In genomic region chr2:145155196-145155595, GRCh38 we compare ENCODE assay signal across 34 cellular contexts.
"Had no signal": no experiment of that assay in that cellular context is flagged by ENCODE, and none has a peak within 500 bp of the region (broad histone marks: within the 10 kb centered on the region; RNA-seq: fewer than 3 reads in every experiment).

No MANE protein-coding gene starts in this region.

- H3K36me3 ChIP-seq: MG63 had no signal

- H3K27me3 ChIP-seq: MG63 had no signal

- H3K4me3 ChIP-seq: MG63 had no signal

- H3K27ac ChIP-seq: KMS-11 had no signal

- DNase-seq: Karpas-422, Kasumi-1, MG63, MM.1S, MV-4-11, NCI-H1048, NCI-H1092, NCI-H1092 treated with DMSO at 0.1 percent for 48 hours, NCI-H1105, NCI-H1105 treated with DMSO at 0.1 percent for 48 hours, NCI-H1417, NCI-H1417 treated with DMSO at 0.1 percent for 48 hours, NCI-H1436, NCI-H1436 treated with DMSO at 0.1 percent for 48 hours, NCI-H146, NCI-H1694, NCI-H1694 treated with DMSO at 0.1 percent for 48 hours, NCI-H187, NCI-H187 treated with DMSO at 0.1 percent for 48 hours, NCI-H1930, NCI-H2029, NCI-H2029 treated with DMSO at 0.1 percent for 48 hours, NCI-H2081, NCI-H2081 treated with DMSO at 0.1 percent for 48 hours, NCI-H2107, NCI-H2171, NCI-H2171 treated with DMSO at 0.1 percent for 48 hours, NCI-H2227 treated with DMSO at 0.1 percent for 48 hours, NCI-H345, NCI-H446, NCI-H446 treated with DMSO at 0.1 percent for 48 hours, NCI-H510A, NCI-H510A treated with DMSO at 0.1 percent for 48 hours had no signal
